Comparison of ENCODE assay signal across 15 cellular contexts in genomic region chr11:376531-377173, GRCh38. TPM values are rescaled to one million over a fixed set of nuclear protein-coding genes. Genes with fewer than 3 reads are reported as not detected.
A peak's percentile ranks its signal among the peaks of the same experiment; 100 is the strongest.
DNase-seq lines count a peak whose midpoint lies in the region; ATAC-seq and TF ChIP-seq lines count a peak whose summit lies in the region.
"Had no signal": no experiment of that assay in that cellular context is flagged by ENCODE, and none has a peak within 500 bp of the region (broad histone marks: within the 10 kb centered on the region; RNA-seq: fewer than 3 reads in every experiment).

No MANE protein-coding gene starts in this region.

- intact Hi-C loops in Right ventricle myocardium inferior (cut with DNase I), result no loop called here
- intact Hi-C loops in Right ventricle myocardium superior (cut with DNase I), result no loop called here

- H3K9me3 Mint-ChIP-seq in glutamatergic neuron (ENCODE audit: unreplicated experiment), result peaks cover 17% of the 10 kb centered on the region
- no peaks in the 10 kb centered on the region for H3K9me3 Mint-ChIP-seq in stimulated activated memory B cell treated with anti-CD40 and anti-IgM and Interleukin-4, amounts not matched to agents 10 μg/mL and 1 μg/mL and 100 μg/mL, for 72 hours
- H3K9me3 Mint-ChIP-seq: CD4-positive, alpha-beta memory T cell; GM23338; H9 had no signal

- no peak overlapping the region for H3K27ac Mint-ChIP-seq in glutamatergic neuron (ENCODE audit: unreplicated experiment)
- H3K27ac Mint-ChIP-seq in stimulated activated memory B cell treated with anti-CD40 and anti-IgM and Interleukin-4, amounts not matched to agents 10 μg/mL and 1 μg/mL and 100 μg/mL, for 72 hours, result no peak overlapping the region
- H3K27ac Mint-ChIP-seq: CD14-positive monocyte; CD4-positive, alpha-beta memory T cell; GM23338; H9 had no signal

- peaks cover 13% of the 10 kb centered on the region for H3K36me3 Mint-ChIP-seq in glutamatergic neuron (ENCODE audit: unreplicated experiment)
- no peaks in the 10 kb centered on the region for H3K36me3 Mint-ChIP-seq in stimulated activated memory B cell treated with anti-CD40 and anti-IgM and Interleukin-4, amounts not matched to agents 10 μg/mL and 1 μg/mL and 100 μg/mL, for 72 hours
- H3K36me3 Mint-ChIP-seq: CD14-positive monocyte; CD4-positive, alpha-beta memory T cell had no signal

- ATAC-seq in Right ventricle myocardium inferior (no peak), Right ventricle myocardium superior (ENCODE audit: poor library complexity) (no peak), HG03039 (IDR thresholded peaks at IDR 0.05; ENCODE audit: unreplicated experiment) (no peak)
- ATAC-seq in stimulated activated memory B cell treated with anti-CD40 and anti-IgM and Interleukin-4, amounts not matched to agents 10 μg/mL and 1 μg/mL and 100 μg/mL, for 72 hours, result peak; percentile 59
- ATAC-seq: GM23338 had no signal

- H3K4me1 Mint-ChIP-seq in glutamatergic neuron (ENCODE audit: low read depth, unreplicated experiment), result peaks cover 4% of the 10 kb centered on the region
- H3K4me1 Mint-ChIP-seq in stimulated activated memory B cell treated with anti-CD40 and anti-IgM and Interleukin-4, amounts not matched to agents 10 μg/mL and 1 μg/mL and 100 μg/mL, for 72 hours, result peaks cover 4% of the 10 kb centered on the region
- H3K4me1 Mint-ChIP-seq: CD14-positive monocyte had no signal

- peak; percentile 50 for DNase-seq in Right ventricle myocardium inferior (ENCODE audit: missing footprints)
- no peak for DNase-seq in Right ventricle myocardium superior
- DNase-seq in 8988T, result peak; percentile 28
- DNase-seq in glutamatergic neuron, result peak; percentile 17
- no peak for DNase-seq in cortex of kidney (lab: John Stamatoyannopoulos, UW)
- DNase-seq: DMS153, DMS79, GDM1, H9 had no signal

- peaks cover 22% of the 10 kb centered on the region for H3K27me3 Mint-ChIP-seq in glutamatergic neuron (ENCODE audit: unreplicated experiment)
- peaks cover 42% of the 10 kb centered on the region for H3K27me3 Mint-ChIP-seq in stimulated activated memory B cell treated with anti-CD40 and anti-IgM and Interleukin-4, amounts not matched to agents 10 μg/mL and 1 μg/mL and 100 μg/mL, for 72 hours
- H3K27me3 Mint-ChIP-seq: CD4-positive, alpha-beta memory T cell had no signal

- H3K4me3 Mint-ChIP-seq in glutamatergic neuron (ENCODE audit: unreplicated experiment), result no peak overlapping the region
- H3K4me3 Mint-ChIP-seq in stimulated activated memory B cell treated with anti-CD40 and anti-IgM and Interleukin-4, amounts not matched to agents 10 μg/mL and 1 μg/mL and 100 μg/mL, for 72 hours, result no peak overlapping the region
- H3K4me3 Mint-ChIP-seq: CD14-positive monocyte; CD4-positive, alpha-beta memory T cell; GM23338; H9 had no signal

- TF ChIP-seq CTCF in glutamatergic neuron (IDR thresholded peaks at IDR 0.05; ENCODE audit: partially characterized antibody, unreplicated experiment), result no peak

RNA-seq across cellular contexts. Expression of gene B4GALNT4, which starts 7.4 kb away (rescaled TPM):
- total RNA-seq in Right ventricle myocardium inferior (0.54 TPM), Right ventricle myocardium superior (0.94 TPM), glutamatergic neuron (ENCODE audit: unreplicated experiment) (418 TPM)

RNA-seq across cellular contexts. Expression of gene PKP3, which starts 17.4 kb away (rescaled TPM):
- total RNA-seq in Right ventricle myocardium inferior, result 0.32 TPM
- 0.86 TPM for total RNA-seq in Right ventricle myocardium superior
- not detected for total RNA-seq in glutamatergic neuron (ENCODE audit: unreplicated experiment)
- total RNA-seq: A673; CD4-positive, alpha-beta memory T cell had no signal

RNA-seq across cellular contexts. Expression of gene SIGIRR, which starts 38.1 kb away (rescaled TPM):
- total RNA-seq in Right ventricle myocardium inferior (50.0 TPM), Right ventricle myocardium superior (38.6 TPM), glutamatergic neuron (ENCODE audit: unreplicated experiment) (26.5 TPM)

RNA-seq across cellular contexts. Expression of gene IFITM3, which starts 56.0 kb away (rescaled TPM):
- total RNA-seq in Right ventricle myocardium inferior (401 TPM), Right ventricle myocardium superior (287 TPM), glutamatergic neuron (ENCODE audit: unreplicated experiment) (0.93 TPM)

Comparison
In these comparisons a context has a peak if more than half of its experiments do, and no peak if none do; other contexts are left out.
1. DNase-seq: peak in Right ventricle myocardium inferior (single experiment), 8988T (single experiment) and glutamatergic neuron (single experiment); none in Right ventricle myocardium superior (single experiment) and cortex of kidney (single experiment).
2. RNA of gene B4GALNT4, which starts 7.4 kb away (total RNA-seq): 418 TPM in glutamatergic neuron (single experiment); 0.94 TPM in Right ventricle myocardium superior (single experiment) and 0.54 TPM in Right ventricle myocardium inferior (single experiment); every median in the first group is over 100 times any median in the second.